In the genomic region with DNA sequence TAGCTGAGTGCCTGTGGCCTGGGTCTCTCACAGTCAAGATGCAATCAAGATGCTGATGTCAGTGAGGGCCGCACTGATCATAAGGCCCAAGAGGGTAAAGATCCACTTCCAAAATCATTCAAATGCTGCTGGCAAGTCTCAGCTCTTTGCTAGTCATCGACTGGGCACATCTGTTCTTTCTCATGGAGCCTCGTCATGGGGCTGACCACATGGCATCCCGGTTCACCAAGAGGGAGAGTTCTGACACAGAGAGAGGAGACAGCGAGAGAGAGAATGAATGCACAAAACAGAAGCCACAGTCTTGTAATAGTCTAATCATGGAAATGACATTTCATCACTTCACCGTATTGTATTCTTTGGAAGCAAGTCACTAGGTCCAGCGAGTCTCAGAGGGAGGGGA, we compare ENCODE assay signal across 25 cellular contexts.
"Had no signal": no experiment of that assay in that cellular context is flagged by ENCODE, and none has a peak within 500 bp of the region (broad histone marks: within the 10 kb centered on the region; RNA-seq: fewer than 3 reads in every experiment).

No MANE protein-coding gene starts in this region.

- DNase-seq: activated B cell treated with CpG ODN at 0.5 μM for 24 hours; activated CD4-positive, alpha-beta T cell treated with anti-CD3 and anti-CD28 coated beads for 36 hours; activated CD4-positive, alpha-beta T cell treated with anti-CD3 and anti-CD28 coated beads, Interleukin-2, amount 50 U/mL, for 4 hours; activated CD8-positive, alpha-beta memory T cell treated with anti-CD3 and anti-CD28 coated beads for 24 hours; activated CD8-positive, alpha-beta memory T cell treated with anti-CD3 and anti-CD28 coated beads, Interleukin-2, amount 50 U/mL, for 4 hours; activated T-cell treated with anti-CD3 and anti-CD28 coated beads, Interleukin-2, amount 50 U/mL, for 24 hours; foreskin melanocyte; immature natural killer cell; left lung; right cardiac atrium; stimulated activated CD4-positive, alpha-beta T cell treated with anti-CD3 and anti-CD28 coated beads, Interleukin-1b, Interleukin-23, amount 100 ng/mL, for 48 hours; T-helper 17 cell had no signal

- H3K27me3 Mint-ChIP-seq: activated B cell treated with CpG ODN at 0.5 μM for 24 hours; activated CD4-positive, alpha-beta T cell treated with anti-CD3 and anti-CD28 coated beads for 36 hours; activated T-cell treated with anti-CD3 and anti-CD28 coated beads, Interleukin-2, amount 50 U/mL, for 24 hours; activated T-helper 17 cell treated with anti-CD3 and anti-CD28 coated beads, Interleukin-2, amount 50 U/mL, for 72 hours; natural killer cell treated with Interleukin-12 subunit alpha and Interleukin-12 subunit beta and Interleukin-15 and Interleukin-18, amount 100 ng/mL, for 72 hours; stimulated activated memory B cell treated with anti-CD40 and anti-IgM and Interleukin-4, amounts not matched to agents 10 μg/mL and 1 μg/mL and 100 μg/mL, for 72 hours; T-helper 17 cell had no signal

- H3K9ac ChIP-seq: parathyroid adenoma had no signal

- H3K4me3 ChIP-seq: coronary artery, esophagus muscularis mucosa, hepatocyte, left lung, thoracic aorta, vagina had no signal

- H3K4me1 ChIP-seq: esophagus muscularis mucosa, left lung, parathyroid adenoma, vagina had no signal

- H3K9me3 Mint-ChIP-seq: activated T-helper 17 cell treated with anti-CD3 and anti-CD28 coated beads, Interleukin-2, amount 50 U/mL, for 72 hours; mesothelial cell of epicardium; stimulated activated memory B cell treated with anti-CD40 and anti-IgM and Interleukin-4, amounts not matched to agents 10 μg/mL and 1 μg/mL and 100 μg/mL, for 72 hours had no signal

- H3K27ac Mint-ChIP-seq: activated B cell treated with CpG ODN at 0.5 μM for 24 hours; activated CD4-positive, alpha-beta T cell treated with anti-CD3 and anti-CD28 coated beads for 36 hours; activated naive CD4-positive, alpha-beta T cell treated with anti-CD3 and anti-CD28 coated beads, Interleukin-2, amount 50 U/mL, for 72 hours; activated T-cell treated with anti-CD3 and anti-CD28 coated beads, Interleukin-2, amount 50 U/mL, for 24 hours; activated T-helper 17 cell treated with anti-CD3 and anti-CD28 coated beads, Interleukin-2, amount 50 U/mL, for 72 hours; immature natural killer cell; mesothelial cell of epicardium; natural killer cell treated with Interleukin-12 subunit alpha and Interleukin-12 subunit beta and Interleukin-15 and Interleukin-18, amount 100 ng/mL, for 72 hours; stimulated activated memory B cell treated with anti-CD40 and anti-IgM and Interleukin-4, amounts not matched to agents 10 μg/mL and 1 μg/mL and 100 μg/mL, for 72 hours; T-helper 17 cell; type B pancreatic cell had no signal

- H3K36me3 ChIP-seq: esophagus muscularis mucosa, left lung, neutrophil, thoracic aorta, vagina had no signal

- H3K27ac ChIP-seq: coronary artery, esophagus muscularis mucosa, hepatocyte, left lung, neutrophil, parathyroid adenoma, thoracic aorta, vagina had no signal

- H2AFZ ChIP-seq: hepatocyte, parathyroid adenoma had no signal

- H3K36me3 Mint-ChIP-seq: activated naive CD4-positive, alpha-beta T cell treated with anti-CD3 and anti-CD28 coated beads, Interleukin-2, amount 50 U/mL, for 72 hours; mesothelial cell of epicardium; stimulated activated memory B cell treated with anti-CD40 and anti-IgM and Interleukin-4, amounts not matched to agents 10 μg/mL and 1 μg/mL and 100 μg/mL, for 72 hours; type B pancreatic cell had no signal

- H3K4me2 ChIP-seq: hepatocyte had no signal

- H3K9me3 ChIP-seq: esophagus muscularis mucosa, neutrophil, thoracic aorta, vagina had no signal

- H3K27me3 ChIP-seq: esophagus muscularis mucosa, hepatocyte, left lung, neutrophil, vagina had no signal

- ATAC-seq: activated CD4-positive, alpha-beta T cell treated with anti-CD3 and anti-CD28 coated beads for 36 hours; activated naive CD4-positive, alpha-beta T cell treated with anti-CD3 and anti-CD28 coated beads, Interleukin-2, amount 50 U/mL, for 72 hours; activated T-helper 17 cell treated with anti-CD3 and anti-CD28 coated beads, Interleukin-2, amount 50 U/mL, for 72 hours; left lung; natural killer cell treated with Interleukin-12 subunit alpha and Interleukin-12 subunit beta and Interleukin-15 and Interleukin-18, amount 100 ng/mL, for 72 hours; right cardiac atrium; stimulated activated memory B cell treated with anti-CD40 and anti-IgM and Interleukin-4, amounts not matched to agents 10 μg/mL and 1 μg/mL and 100 μg/mL, for 72 hours; T-helper 17 cell had no signal

- H3K4me3 Mint-ChIP-seq: activated B cell treated with CpG ODN at 0.5 μM for 24 hours; activated CD4-positive, alpha-beta T cell treated with anti-CD3 and anti-CD28 coated beads for 36 hours; activated T-cell treated with anti-CD3 and anti-CD28 coated beads, Interleukin-2, amount 50 U/mL, for 24 hours; activated T-helper 17 cell treated with anti-CD3 and anti-CD28 coated beads, Interleukin-2, amount 50 U/mL, for 72 hours; immature natural killer cell; mesothelial cell of epicardium; natural killer cell treated with Interleukin-12 subunit alpha and Interleukin-12 subunit beta and Interleukin-15 and Interleukin-18, amount 100 ng/mL, for 72 hours; stimulated activated memory B cell treated with anti-CD40 and anti-IgM and Interleukin-4, amounts not matched to agents 10 μg/mL and 1 μg/mL and 100 μg/mL, for 72 hours; T-helper 17 cell; type B pancreatic cell had no signal

- H3K4me1 Mint-ChIP-seq: activated B cell treated with CpG ODN at 0.5 μM for 24 hours; activated CD4-positive, alpha-beta T cell treated with anti-CD3 and anti-CD28 coated beads for 36 hours; activated T-helper 17 cell treated with anti-CD3 and anti-CD28 coated beads, Interleukin-2, amount 50 U/mL, for 72 hours; immature natural killer cell; stimulated activated memory B cell treated with anti-CD40 and anti-IgM and Interleukin-4, amounts not matched to agents 10 μg/mL and 1 μg/mL and 100 μg/mL, for 72 hours; T-helper 17 cell had no signal

- H3K79me2 ChIP-seq: hepatocyte, parathyroid adenoma had no signal
